In the genomic region with DNA sequence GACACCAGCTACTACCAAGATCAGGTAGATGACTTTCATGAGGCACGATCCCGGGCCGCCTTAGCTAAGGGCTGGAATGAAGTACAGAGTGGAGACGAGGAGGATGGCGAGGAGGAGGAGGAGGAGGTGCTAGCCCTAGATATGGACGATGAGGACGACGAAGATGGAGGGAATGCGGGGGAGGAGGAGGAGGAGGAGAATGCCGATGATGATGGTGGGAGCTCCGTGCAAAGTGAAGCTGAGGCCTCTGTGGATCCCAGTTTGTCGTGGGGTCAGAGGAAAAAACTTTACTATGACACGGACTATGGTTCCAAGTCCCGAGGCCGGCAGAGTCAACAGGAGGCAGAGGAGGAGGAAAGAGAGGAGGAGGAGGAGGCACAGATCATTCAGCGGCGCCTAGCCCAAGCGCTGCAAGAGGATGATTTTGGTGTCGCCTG, we compare ENCODE assay signal across 8 cellular contexts. TPM values are rescaled to one million over a fixed set of nuclear protein-coding genes. Genes with fewer than 3 reads are reported as not detected.
DNase-seq lines count a peak whose midpoint lies in the region; ATAC-seq lines count a peak whose summit lies in the region.

No MANE protein-coding gene starts in this region.

- peak overlapping the region; percentile 94 for H3K9ac ChIP-seq in iPS-20b (ENCODE audit: low read depth, low read length)

- no peaks in the 10 kb centered on the region for H3K9me3 ChIP-seq in iPS-20b (ENCODE audit: insufficient read depth, low read depth, low read length)

- peak overlapping the region; percentile 97 for H3K4me3 ChIP-seq in iPS-20b (ENCODE audit: low read length)

- ATAC-seq in GM18907 (IDR thresholded peaks at IDR 0.05; ENCODE audit: unreplicated experiment) (peak; percentile 3), HG03521 (IDR thresholded peaks at IDR 0.05; ENCODE audit: unreplicated experiment) (peak; percentile 5), GM21360 (IDR thresholded peaks at IDR 0.05; ENCODE audit: unreplicated experiment) (no peak)
- ATAC-seq in activated naive CD8-positive, alpha-beta T cell treated with anti-CD3 and anti-CD28 coated beads, Interleukin-2, amount 10 ng/mL, durations not matched to agents 7 days and 5 days (ENCODE audit: low read depth), result peak; percentile 5

- POLR2A ChIA-PET in activated naive CD8-positive, alpha-beta T cell treated with anti-CD3 and anti-CD28 coated beads, Interleukin-2, amount 10 ng/mL, durations not matched to agents 7 days and 5 days (lab: Charles Lee), result interaction anchor here (1.2 to 5.3 kb wide), 6 partner anchors 11 to 307 kb away, joined by 5 to 44 read pairs (median 10); a partner anchor contains a TSS

- H3K27ac Mint-ChIP-seq in activated naive CD8-positive, alpha-beta T cell treated with anti-CD3 and anti-CD28 coated beads, Interleukin-2, amount 10 ng/mL, durations not matched to agents 7 days and 5 days, result peak overlapping the region; percentile 96

- H3K27me3 ChIP-seq in iPS-20b (ENCODE audit: insufficient read depth, low read length), result no peaks in the 10 kb centered on the region

- H3K27me3 Mint-ChIP-seq in activated naive CD8-positive, alpha-beta T cell treated with anti-CD3 and anti-CD28 coated beads, Interleukin-2, amount 10 ng/mL, durations not matched to agents 7 days and 5 days, result no peaks in the 10 kb centered on the region

- peaks cover 8% of the 10 kb centered on the region; the same call in 1 of the 2 replicates for H3K4me1 ChIP-seq in iPS-20b (ENCODE audit: insufficient read depth, low read length)

- peaks cover 13% of the 10 kb centered on the region for H3K36me3 ChIP-seq in iPS-20b (ENCODE audit: insufficient read depth, low read depth, low read length)

- peaks cover 28% of the 10 kb centered on the region for H3K4me1 Mint-ChIP-seq in activated naive CD8-positive, alpha-beta T cell treated with anti-CD3 and anti-CD28 coated beads, Interleukin-2, amount 10 ng/mL, durations not matched to agents 7 days and 5 days

- peak overlapping the region; percentile 88 for H3K27ac ChIP-seq in iPS-20b (ENCODE audit: low read length)

- no peaks in the 10 kb centered on the region for H3K9me3 Mint-ChIP-seq in activated naive CD8-positive, alpha-beta T cell treated with anti-CD3 and anti-CD28 coated beads, Interleukin-2, amount 10 ng/mL, durations not matched to agents 7 days and 5 days

- H3K4me3 Mint-ChIP-seq in activated naive CD8-positive, alpha-beta T cell treated with anti-CD3 and anti-CD28 coated beads, Interleukin-2, amount 10 ng/mL, durations not matched to agents 7 days and 5 days, result peak overlapping the region; percentile 89

- no peak for DNase-seq in activated naive CD8-positive, alpha-beta T cell treated with anti-CD3 and anti-CD28 coated beads, Interleukin-2, amount 10 ng/mL, durations not matched to agents 7 days and 5 days
- peak; percentile 41 for DNase-seq in stimulated activated naive CD4-positive, alpha-beta T cell treated with Interleukin-2 at 50 U/mL for 16 hours (lab: John Stamatoyannopoulos, UW)
- DNase-seq in KG1 (lab: John Stamatoyannopoulos, UW), result no peak
- no peak for DNase-seq in NCI-H1930 (lab: John Stamatoyannopoulos, UW)

- peaks cover 20% of the 10 kb centered on the region for H3K36me3 Mint-ChIP-seq in activated naive CD8-positive, alpha-beta T cell treated with anti-CD3 and anti-CD28 coated beads, Interleukin-2, amount 10 ng/mL, durations not matched to agents 7 days and 5 days

RNA-seq across cellular contexts. Expression of a gene that starts 0.5 kb away (rescaled TPM):
- 10 to 100 TPM; 35.7 to 39.1 TPM for total RNA-seq in activated naive CD8-positive, alpha-beta T cell treated with anti-CD3 and anti-CD28 coated beads, Interleukin-2, amount 10 ng/mL, durations not matched to agents 7 days and 5 days

RNA-seq across cellular contexts. Expression of a gene that starts 22.5 kb away (rescaled TPM):
- under 1 TPM in 1 of 2 experiments, not detected in 1; 0.60 TPM for total RNA-seq in activated naive CD8-positive, alpha-beta T cell treated with anti-CD3 and anti-CD28 coated beads, Interleukin-2, amount 10 ng/mL, durations not matched to agents 7 days and 5 days

RNA-seq across cellular contexts. Expression of a gene that starts 33.0 kb away (rescaled TPM):
- total RNA-seq in activated naive CD8-positive, alpha-beta T cell treated with anti-CD3 and anti-CD28 coated beads, Interleukin-2, amount 10 ng/mL, durations not matched to agents 7 days and 5 days, result 10 to 100 TPM; 38.0 to 38.5 TPM
